8 cellular contexts compared by ENCODE assay signal in the genomic region with DNA sequence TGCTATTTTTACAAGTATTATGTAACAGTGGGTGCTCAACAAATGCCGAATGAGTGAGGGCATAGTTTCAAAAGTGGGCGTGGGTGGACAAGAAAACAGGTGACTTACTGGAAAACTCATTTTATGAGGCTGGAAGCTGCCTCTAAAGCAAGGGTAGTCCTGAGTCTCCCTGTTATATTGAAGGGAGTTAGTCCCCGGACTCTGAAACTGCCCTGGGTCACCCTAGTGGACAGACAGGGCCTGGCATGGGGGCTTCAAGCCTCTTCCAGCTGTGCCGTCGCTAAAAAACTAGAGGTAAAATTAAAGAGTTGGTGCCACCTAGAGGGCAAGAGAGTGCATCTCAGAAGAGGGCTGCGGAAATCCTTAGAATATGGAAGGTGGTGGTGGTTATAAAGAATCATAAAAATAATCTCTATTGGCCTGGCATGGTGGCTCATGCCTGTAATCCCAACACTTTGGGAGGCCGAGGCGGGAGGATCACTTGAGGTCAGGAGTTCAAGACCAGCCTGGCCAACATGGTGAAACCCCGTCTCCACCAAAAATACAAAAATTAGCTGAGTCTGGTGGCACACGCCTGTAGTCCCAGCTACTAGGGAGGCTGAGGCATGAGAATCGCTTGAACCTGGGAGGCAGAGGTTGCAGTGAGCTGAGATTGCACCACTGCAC. TPM values are rescaled to one million over a fixed set of nuclear protein-coding genes. Genes with fewer than 3 reads are reported as not detected.
DNase-seq lines count a peak whose midpoint lies in the region; ATAC-seq and TF ChIP-seq lines count a peak whose summit lies in the region.
"Not testable (repeated sequence)": the region's sequence is repeated elsewhere in the genome, so short reads cannot be mapped to it uniquely, and the experiment has no call there.

No MANE protein-coding gene starts in this region.

- POLR2A ChIA-PET in HCT116 (lab: Charles Lee) = interaction anchor here (0.6 to 2.4 kb wide), 5 partner anchors 59 to 247 kb away, joined by 3 to 12 read pairs (median 7); partner anchors contain the start of genes CNBP and RAB43
- POLR2A ChIA-PET in SK-N-SH (lab: Yijun Ruan, JAX) = not testable (repeated sequence)

- not testable (repeated sequence) for H3K36me3 Mint-ChIP-seq in neural progenitor cell

- TF ChIP-seq CTCF in HCT116 (IDR thresholded peaks at IDR 0.05 in 2 of 3, conservative IDR thresholded peaks at IDR 0.05 in 1 of 3; ENCODE audit: borderline replicate concordance in 1 of 3, insufficient read depth in 1 of 3, low read depth in 2 of 3, low read length in 2 of 3) (peak; percentile 95 to 99 (median 96)), SK-N-SH (IDR thresholded peaks at IDR 0.05) (peak; percentile 99), fibroblast of villous mesenchyme (IDR thresholded peaks at IDR 0.05; ENCODE audit: insufficient read depth, low read depth, low read length) (peak; percentile 97), neural progenitor cell (IDR thresholded peaks at IDR 0.05) (peak; percentile 98)

- H3K9me2 ChIP-seq in HCT116 (ENCODE audit: insufficient read depth); SK-N-SH: not testable (repeated sequence)

- not testable (repeated sequence) for TF ChIP-seq POLR2A in HCT116 (IDR thresholded peaks at IDR 0.05; ENCODE audit: borderline replicate concordance, extremely low read depth, insufficient read depth, insufficient read length)

- peaks cover 7 to 24% of the 10 kb centered on the region in 2 experiments; a peak in 3 of 4 replicates for H3K4me1 ChIP-seq in HCT116 (ENCODE audit: control insufficient read depth in 1 of 2, insufficient read depth in 2 of 2, low read length in 2 of 2)
- peaks cover 7 to 13% of the 10 kb centered on the region in 2 experiments; a peak in 2 of 4 replicates for H3K4me1 ChIP-seq in SK-N-SH (ENCODE audit: control insufficient read depth in 1 of 2, insufficient read depth in 2 of 2, low read depth in 1 of 2, low read length in 1 of 2)
- not testable (repeated sequence) for H3K4me1 ChIP-seq in neural progenitor cell

- not testable (repeated sequence) for H3K27me3 Mint-ChIP-seq in neural progenitor cell (ENCODE audit: insufficient read depth, low read depth)

- H3K27ac ChIP-seq in HCT116 (ENCODE audit: low read depth, low read length); neural progenitor cell: not testable (repeated sequence)
- peak overlapping the region in 1 of 2 experiments; percentile 45; a peak in 1 of 4 replicates for H3K27ac ChIP-seq in SK-N-SH (ENCODE audit: low read depth in 2 of 2, low read length in 1 of 2)

- BruUV-seq in HCT116 (replicated peaks; lab: Mats Ljungman, UMichigan) = not testable (repeated sequence)

- H3K36me3 ChIP-seq in HCT116 (ENCODE audit: control insufficient read depth in 1 of 2, insufficient read depth in 2 of 2, low read length in 2 of 2); SK-N-SH (replicated peaks in 1 of 2; ENCODE audit: control insufficient read depth in 1 of 2, insufficient read depth in 2 of 2, low read length in 1 of 2); neural progenitor cell: not testable (repeated sequence)

- peak; percentile 76 for ATAC-seq in HCT116

- H3K4me3 ChIP-seq in HCT116 (replicated peaks in 1 of 2; ENCODE audit: low read depth in 1 of 2, low read length in 2 of 2); fibroblast of villous mesenchyme (ENCODE audit: low read depth, low read length); neural progenitor cell: not testable (repeated sequence)
- peak overlapping the region in 1 of 2 experiments; percentile 12; a peak in 1 of 4 replicates for H3K4me3 ChIP-seq in SK-N-SH (ENCODE audit: low read depth in 2 of 2, low read length in 1 of 2)

- H3K79me2 ChIP-seq in HCT116 (ENCODE audit: insufficient read depth, low read length) (peaks cover 23% of the 10 kb centered on the region), SK-N-SH (ENCODE audit: insufficient read depth) (peaks cover 32% of the 10 kb centered on the region), neural progenitor cell (ENCODE audit: low read depth) (peaks cover 28% of the 10 kb centered on the region)

- DNase-seq in EH (ENCODE audit: low read depth) (peak; percentile 92), HCT116 (ENCODE audit: low read depth, low spot score) (peak; percentile 88), NCI-H1417 treated with DMSO at 0.1 percent for 48 hours (lab: John Stamatoyannopoulos, UW) (peak; percentile 83), SK-N-SH (peak; percentile 90), fibroblast of villous mesenchyme (ENCODE audit: low read depth) (peak; percentile 93), neural progenitor cell (ENCODE audit: low spot score) (peak; percentile 95)
- DNase-seq in activated gamma-delta T cell treated with anti-CD3 and anti-CD28 coated beads, Interleukin-2, amount 50 U/mL, for 16 hours (ENCODE audit: low read depth) = peak; percentile 53
- peak; percentile 64 for DNase-seq in stimulated activated naive CD4-positive, alpha-beta T cell treated with Interleukin-2 at 50 U/mL for 16 hours (lab: John Stamatoyannopoulos, UW)

- not testable (repeated sequence) for H3K9me3 ChIP-seq in HCT116 (ENCODE audit: control insufficient read depth in 1 of 2, insufficient read depth in 1 of 2, low read depth in 1 of 2, low read length in 2 of 2); SK-N-SH; neural progenitor cell (ENCODE audit: low read depth)

- H3K4me1 Mint-ChIP-seq in neural progenitor cell = peaks cover 13% of the 10 kb centered on the region

- H3K9me3 Mint-ChIP-seq in neural progenitor cell = not testable (repeated sequence)

- H4K20me1 ChIP-seq in HCT116 (ENCODE audit: insufficient read depth); SK-N-SH (ENCODE audit: insufficient read depth); neural progenitor cell (ENCODE audit: low read depth): not testable (repeated sequence)

- not testable (repeated sequence) for H3K27me3 ChIP-seq in HCT116 (ENCODE audit: insufficient read depth, low read length); SK-N-SH (ENCODE audit: insufficient read depth); neural progenitor cell

- H3K4me3 Mint-ChIP-seq in neural progenitor cell = peak overlapping the region; percentile 43

- 26% methylated on average over 11 of the region's 11 CpGs for WGBS in SK-N-SH (ENCODE audit: low lambda C conversion rate)

- H3F3A ChIP-seq in SK-N-SH (replicated peaks; ENCODE audit: insufficient read depth) = peaks cover 15% of the 10 kb centered on the region
- H3F3A ChIP-seq in neural progenitor cell (ENCODE audit: low read depth) = not testable (repeated sequence)

- not testable (repeated sequence) for H2AFZ ChIP-seq in HCT116 (ENCODE audit: low read depth, low read length, poor library complexity, severe bottlenecking); neural progenitor cell (replicated peaks)
- H2AFZ ChIP-seq in SK-N-SH (ENCODE audit: low read depth) = peak overlapping the region; percentile 31; the same call in 1 of the 2 replicates

- TF ChIP-seq RAD21 in HCT116 (IDR thresholded peaks at IDR 0.05; ENCODE audit: low read depth) = peak; percentile 98
- TF ChIP-seq RAD21 in SK-N-SH (IDR thresholded peaks at IDR 0.05; ENCODE audit: low read length) = peak; percentile 94

- not testable (repeated sequence) for TF ChIP-seq EP300 in SK-N-SH (IDR thresholded peaks at IDR 0.05; ENCODE audit: borderline replicate concordance in 1 of 2, low read depth in 1 of 2, low read length in 1 of 2)

- not testable (repeated sequence) for H3K27ac Mint-ChIP-seq in neural progenitor cell

- RAD21 ChIA-PET in HCT116 (lab: Charles Lee; ENCODE audit: low non-redundant PET in 1 of 2, low total read pairs in 2 of 2, uncharacterized antibody in 2 of 2, unreplicated experiment in 2 of 2) = interaction anchor here (0.6 to 1.9 kb wide), 14 partner anchors 15 to 275 kb away, joined by 3 to 10 read pairs (median 4); partner anchors contain the start of genes CNBP (in 1 of the 2) and RAB43 (in 1 of the 2)

- CTCF ChIA-PET in HCT116 (lab: Charles Lee) = interaction anchor here (0.7 to 4.4 kb wide), 21 partner anchors 15 to 275 kb away, joined by 3 to 55 read pairs (median 4); partner anchors contain the start of gene RAB43
- CTCF ChIA-PET in SK-N-SH (lab: Yijun Ruan, JAX) = interaction anchor here (0.6 to 7.8 kb wide), 67 partner anchors 10 to 628 kb away, joined by 3 to 140 read pairs (median 4); partner anchors contain the start of genes CFAP92, CNBP and RAB43

- H3K9ac ChIP-seq in HCT116 (ENCODE audit: low read length); SK-N-SH; neural progenitor cell: not testable (repeated sequence)

- intact Hi-C loops in HCT116 (cut with micrococcal nuclease) = loop anchor here (1.0 to 10.0 kb wide), 4 partner anchors 63 to 221 kb away; partner anchors contain the start of genes CNBP and ISY1

- H3K4me2 ChIP-seq in HCT116 (ENCODE audit: low read length) (peak overlapping the region; percentile 44), SK-N-SH (0 out of 2 replicates have a peak overlapping the region, but pooled peaks have one; percentile 49)
- not testable (repeated sequence) for H3K4me2 ChIP-seq in neural progenitor cell

TF ChIP-seq in HCT116, 20 proteins besides CTCF, POLR2A, EP300 and RAD21:
- TF ChIP-seq YY1 (IDR thresholded peaks at IDR 0.05; ENCODE audit: extremely low read depth, insufficient replicate concordance, low read depth, low read length) = peak; percentile 71
- TF ChIP-seq POLR2AphosphoS5 (IDR thresholded peaks at IDR 0.05; ENCODE audit: low read depth, low read length) = peak; percentile 41; the same call in 1 of the 2 replicates

TF ChIP-seq in SK-N-SH, 30 proteins besides CTCF, POLR2A, EP300 and RAD21 (continues in another document):
- peak; percentile 77; the same call in 1 of the 2 replicates for TF ChIP-seq SIN3A (IDR thresholded peaks at IDR 0.05; ENCODE audit: borderline replicate concordance, low read depth, low read length)

RNA-seq across cellular contexts. Expression of gene COPG1, which starts 3.6 kb away (rescaled TPM):
- 182 TPM for total RNA-seq in HCT116 (2021; ENCODE audit: unreplicated experiment)
- polyA plus RNA-seq in HCT116 (2012) = 171 and 220 TPM in 2 replicates
- 111 and 114 TPM in 2 replicates for polyA plus RNA-seq in SK-N-SH (2012; rRNA removed)
- polyA plus RNA-seq in SK-N-SH (2012; cell fraction: cytosol; rRNA removed) = 96.5 and 100 TPM in 2 replicates
- 112 and 138 TPM in 2 replicates for polyA plus RNA-seq in SK-N-SH (2012; cell fraction: nucleus; rRNA removed)
- 371 and 402 TPM in 2 replicates for total RNA-seq in fibroblast of villous mesenchyme
- total RNA-seq in neural progenitor cell (ENCODE audit: low replicate concordance) = 65.4 and 79.3 TPM in 2 replicates

RNA-seq across cellular contexts. Expression of gene HMCES, which starts 32.9 kb away (rescaled TPM):
- 78.9 TPM for total RNA-seq in HCT116 (2021; ENCODE audit: unreplicated experiment)
- polyA plus RNA-seq in HCT116 (2012) = 71.7 and 73.4 TPM in 2 replicates
- 29.0 and 32.4 TPM in 2 replicates for polyA plus RNA-seq in SK-N-SH (2012; rRNA removed)
- polyA plus RNA-seq in SK-N-SH (2012; cell fraction: cytosol; rRNA removed) = 33.5 and 34.7 TPM in 2 replicates
- polyA plus RNA-seq in SK-N-SH (2012; cell fraction: nucleus; rRNA removed) = 22.5 and 25.0 TPM in 2 replicates
- total RNA-seq in fibroblast of villous mesenchyme = 18.0 and 29.4 TPM in 2 replicates
- total RNA-seq in neural progenitor cell (ENCODE audit: low replicate concordance) = 25.1 and 28.6 TPM in 2 replicates
